In genomic region chr20:14637441-14637840, GRCh38 we compare ENCODE assay signal across 3 cellular contexts.
"Had no signal": no experiment of that assay in that cellular context is flagged by ENCODE, and none has a peak within 500 bp of the region (broad histone marks: within the 10 kb centered on the region; RNA-seq: fewer than 3 reads in every experiment).

No MANE protein-coding gene starts in this region.

- ATAC-seq: GM12878 had no signal

- DNase-seq: GDM1, GF-D8 had no signal

- H3K4me3 ChIP-seq: GM12878 had no signal
